Comparison of ENCODE assay signal across 19 cellular contexts in genomic region chr1:7516341-7516740, GRCh38.
DNase-seq lines count a peak whose midpoint lies in the region; ATAC-seq and TF ChIP-seq lines count a peak whose summit lies in the region.
"Had no signal": no experiment of that assay in that cellular context is flagged by ENCODE, and none has a peak within 500 bp of the region (broad histone marks: within the 10 kb centered on the region; RNA-seq: fewer than 3 reads in every experiment).

No MANE protein-coding gene starts in this region.

- peak; percentile 25 for DNase-seq in NCI-H2227 (lab: John Stamatoyannopoulos, UW; ENCODE audit: unreplicated experiment)
- DNase-seq in NCI-H2227 treated with DMSO at 0.1 percent for 48 hours (lab: John Stamatoyannopoulos, UW): no peak
- DNase-seq in Panc1 (ENCODE audit: low read depth, low spot score): no peak
- no peak for DNase-seq in Right ventricle myocardium superior
- DNase-seq in renal cortical epithelial cell (ENCODE audit: low read depth): peak; percentile 22
- DNase-seq in activated T-helper 2 cell treated with anti-CD3 and anti-CD28 coated beads, Interferon-gamma antibody, Interleukin-2, Interleukin-4, amounts not matched to agents 10 μg/mL and 5 μg/mL and 100 μg/mL, durations not matched to agents 14 hours and 24 hours and 36 hours (ENCODE audit: low spot score): no peak
- DNase-seq: activated CD4-positive, alpha-beta memory T cell treated with anti-CD3 and anti-CD28 coated beads, Interleukin-2, amount 10 ng/mL, durations not matched to agents 7 days and 5 days; activated gamma-delta T cell; caudate nucleus; GF-D8; NCI-H2029 treated with DMSO at 0.1 percent for 48 hours; stimulated activated CD4-positive, alpha-beta T cell treated with anti-CD3 and anti-CD28 coated beads, Interleukin-2, amount 100 ng/mL, for 48 hours had no signal

- no peak overlapping the region for H3K4me3 Mint-ChIP-seq in activated T-helper 2 cell treated with anti-CD3 and anti-CD28 coated beads, Interferon-gamma antibody, Interleukin-2, Interleukin-4, amounts not matched to agents 10 μg/mL and 5 μg/mL and 100 μg/mL, durations not matched to agents 14 hours and 24 hours and 36 hours (ENCODE audit: low read depth)
- H3K4me3 Mint-ChIP-seq: activated CD4-positive, alpha-beta memory T cell treated with anti-CD3 and anti-CD28 coated beads, Interleukin-2, amount 10 ng/mL, durations not matched to agents 7 days and 5 days; stimulated activated effector memory CD8-positive, alpha-beta T cell treated with anti-CD3 and anti-CD28 coated beads, Interleukin-12 subunit alpha, Interleukin-12 subunit beta, amount 100 ng/mL, for 72 hours had no signal

- no peak for TF ChIP-seq CTCF in Panc1 (IDR thresholded peaks at IDR 0.05)

- H3K27ac Mint-ChIP-seq in activated T-helper 2 cell treated with anti-CD3 and anti-CD28 coated beads, Interferon-gamma antibody, Interleukin-2, Interleukin-4, amounts not matched to agents 10 μg/mL and 5 μg/mL and 100 μg/mL, durations not matched to agents 14 hours and 24 hours and 36 hours: no peak overlapping the region
- H3K27ac Mint-ChIP-seq: activated CD4-positive, alpha-beta memory T cell treated with anti-CD3 and anti-CD28 coated beads, Interleukin-2, amount 10 ng/mL, durations not matched to agents 7 days and 5 days; stimulated activated effector memory CD8-positive, alpha-beta T cell treated with anti-CD3 and anti-CD28 coated beads, Interleukin-12 subunit alpha, Interleukin-12 subunit beta, amount 100 ng/mL, for 72 hours had no signal

- H3K36me3 ChIP-seq in Panc1 (ENCODE audit: control insufficient read depth, insufficient read depth, low read length): no peaks in the 10 kb centered on the region
- H3K36me3 ChIP-seq: BLaER1, prostate gland, vagina had no signal

- peaks cover 4% of the 10 kb centered on the region for H3K9me3 Mint-ChIP-seq in activated T-helper 2 cell treated with anti-CD3 and anti-CD28 coated beads, Interferon-gamma antibody, Interleukin-2, Interleukin-4, amounts not matched to agents 10 μg/mL and 5 μg/mL and 100 μg/mL, durations not matched to agents 14 hours and 24 hours and 36 hours
- H3K9me3 Mint-ChIP-seq: activated CD4-positive, alpha-beta memory T cell treated with anti-CD3 and anti-CD28 coated beads, Interleukin-2, amount 10 ng/mL, durations not matched to agents 7 days and 5 days; stimulated activated effector memory CD8-positive, alpha-beta T cell treated with anti-CD3 and anti-CD28 coated beads, Interleukin-12 subunit alpha, Interleukin-12 subunit beta, amount 100 ng/mL, for 72 hours had no signal

- CTCF ChIA-PET in Panc1 (lab: Charles Lee): no interaction called here

- H3K9me3 ChIP-seq in Panc1 (ENCODE audit: control insufficient read depth, insufficient read depth, low read depth, low read length): no peaks in the 10 kb centered on the region
- H3K9me3 ChIP-seq: BLaER1, prostate gland, vagina had no signal

- in situ Hi-C loops in Panc1 (cut with HindIII; ENCODE audit: low pct_unique_long_range_greater_than_20kb, low sequenced_read_pairs): no loop called here

- H3K27ac ChIP-seq in Panc1 (ENCODE audit: low read length): no peak overlapping the region
- H3K27ac ChIP-seq: BLaER1, epithelial cell of prostate, prostate gland, vagina had no signal

- ATAC-seq in Panc1: peak; percentile 42; the same call in 1 of the 2 replicates
- ATAC-seq in Right ventricle myocardium superior (ENCODE audit: poor library complexity): peak; percentile 52
- no peak for ATAC-seq in HG03520 (IDR thresholded peaks at IDR 0.05; ENCODE audit: unreplicated experiment)
- no peak for ATAC-seq in GM18868 (IDR thresholded peaks at IDR 0.05; ENCODE audit: unreplicated experiment)
- ATAC-seq: stimulated activated effector memory CD8-positive, alpha-beta T cell treated with anti-CD3 and anti-CD28 coated beads, Interleukin-12 subunit alpha, Interleukin-12 subunit beta, amount 100 ng/mL, for 72 hours had no signal

- H3K27me3 Mint-ChIP-seq in activated T-helper 2 cell treated with anti-CD3 and anti-CD28 coated beads, Interferon-gamma antibody, Interleukin-2, Interleukin-4, amounts not matched to agents 10 μg/mL and 5 μg/mL and 100 μg/mL, durations not matched to agents 14 hours and 24 hours and 36 hours (ENCODE audit: low read depth): peaks cover 3% of the 10 kb centered on the region
- H3K27me3 Mint-ChIP-seq: activated CD4-positive, alpha-beta memory T cell treated with anti-CD3 and anti-CD28 coated beads, Interleukin-2, amount 10 ng/mL, durations not matched to agents 7 days and 5 days had no signal

- H3K4me1 Mint-ChIP-seq in activated T-helper 2 cell treated with anti-CD3 and anti-CD28 coated beads, Interferon-gamma antibody, Interleukin-2, Interleukin-4, amounts not matched to agents 10 μg/mL and 5 μg/mL and 100 μg/mL, durations not matched to agents 14 hours and 24 hours and 36 hours (ENCODE audit: low read depth): no peaks in the 10 kb centered on the region
- H3K4me1 Mint-ChIP-seq: activated CD4-positive, alpha-beta memory T cell treated with anti-CD3 and anti-CD28 coated beads, Interleukin-2, amount 10 ng/mL, durations not matched to agents 7 days and 5 days; stimulated activated effector memory CD8-positive, alpha-beta T cell treated with anti-CD3 and anti-CD28 coated beads, Interleukin-12 subunit alpha, Interleukin-12 subunit beta, amount 100 ng/mL, for 72 hours had no signal

- no TSS peak for BruUV-seq in Panc1 (replicated peaks; lab: Mats Ljungman, UMichigan)

- intact Hi-C loops in Panc1 (cut with micrococcal nuclease; ENCODE audit: unreplicated experiment) (no loop called here), Right ventricle myocardium superior (cut with DNase I) (no loop called here)
- intact Hi-C loops in activated T-helper 2 cell treated with anti-CD3 and anti-CD28 coated beads, Interferon-gamma antibody, Interleukin-2, Interleukin-4, amounts not matched to agents 10 μg/mL and 5 μg/mL and 100 μg/mL, durations not matched to agents 14 hours and 24 hours and 36 hours (cut with micrococcal nuclease): no loop called here

- no peaks in the 10 kb centered on the region for H3K27me3 ChIP-seq in Panc1 (ENCODE audit: control insufficient read depth, insufficient read depth, low read length)
- H3K27me3 ChIP-seq: BLaER1, vagina had no signal

- no peaks in the 10 kb centered on the region for H3K36me3 Mint-ChIP-seq in activated T-helper 2 cell treated with anti-CD3 and anti-CD28 coated beads, Interferon-gamma antibody, Interleukin-2, Interleukin-4, amounts not matched to agents 10 μg/mL and 5 μg/mL and 100 μg/mL, durations not matched to agents 14 hours and 24 hours and 36 hours (ENCODE audit: low read depth)
- H3K36me3 Mint-ChIP-seq: stimulated activated effector memory CD8-positive, alpha-beta T cell treated with anti-CD3 and anti-CD28 coated beads, Interleukin-12 subunit alpha, Interleukin-12 subunit beta, amount 100 ng/mL, for 72 hours had no signal

- no peaks in the 10 kb centered on the region for H3K4me1 ChIP-seq in Panc1 (ENCODE audit: control insufficient read depth, insufficient read depth, low read length)
- H3K4me1 ChIP-seq: prostate gland, vagina had no signal

- POLR2A ChIA-PET in Panc1 (lab: Charles Lee): no interaction called here

- H3K4me3 ChIP-seq in Panc1 (ENCODE audit: low read depth in 2 of 2, low read length in 2 of 2): no peak overlapping the region
- H3K4me3 ChIP-seq: BLaER1, prostate gland, vagina had no signal

Comparison
In these comparisons a context has a peak if more than half of its experiments do, and no peak if none do; other contexts are left out.
1. DNase-seq: peak in NCI-H2227 (single experiment) and renal cortical epithelial cell (single experiment); none in NCI-H2227 treated with DMSO at 0.1 percent for 48 hours (single experiment), Panc1 (single experiment), Right ventricle myocardium superior (single experiment) and activated T-helper 2 cell treated with anti-CD3 and anti-CD28 coated beads, Interferon-gamma antibody, Interleukin-2, Interleukin-4, amounts not matched to agents 10 μg/mL and 5 μg/mL and 100 μg/mL, durations not matched to agents 14 hours and 24 hours and 36 hours (single experiment).
2. ATAC-seq: peak in Panc1 (single experiment) and Right ventricle myocardium superior (single experiment); none in HG03520 (single experiment) and GM18868 (single experiment).